Comparison of ENCODE assay signal across 1 cellular context in genomic region chr7:137747359-137748031, GRCh38.
TF ChIP-seq lines count a peak whose summit lies in the region.

No MANE protein-coding gene starts in this region.

TF ChIP-seq in GM23338, 12 proteins besides CTCF, POLR2A, EP300 and RAD21:
- TF ChIP-seq, protein P1, sequence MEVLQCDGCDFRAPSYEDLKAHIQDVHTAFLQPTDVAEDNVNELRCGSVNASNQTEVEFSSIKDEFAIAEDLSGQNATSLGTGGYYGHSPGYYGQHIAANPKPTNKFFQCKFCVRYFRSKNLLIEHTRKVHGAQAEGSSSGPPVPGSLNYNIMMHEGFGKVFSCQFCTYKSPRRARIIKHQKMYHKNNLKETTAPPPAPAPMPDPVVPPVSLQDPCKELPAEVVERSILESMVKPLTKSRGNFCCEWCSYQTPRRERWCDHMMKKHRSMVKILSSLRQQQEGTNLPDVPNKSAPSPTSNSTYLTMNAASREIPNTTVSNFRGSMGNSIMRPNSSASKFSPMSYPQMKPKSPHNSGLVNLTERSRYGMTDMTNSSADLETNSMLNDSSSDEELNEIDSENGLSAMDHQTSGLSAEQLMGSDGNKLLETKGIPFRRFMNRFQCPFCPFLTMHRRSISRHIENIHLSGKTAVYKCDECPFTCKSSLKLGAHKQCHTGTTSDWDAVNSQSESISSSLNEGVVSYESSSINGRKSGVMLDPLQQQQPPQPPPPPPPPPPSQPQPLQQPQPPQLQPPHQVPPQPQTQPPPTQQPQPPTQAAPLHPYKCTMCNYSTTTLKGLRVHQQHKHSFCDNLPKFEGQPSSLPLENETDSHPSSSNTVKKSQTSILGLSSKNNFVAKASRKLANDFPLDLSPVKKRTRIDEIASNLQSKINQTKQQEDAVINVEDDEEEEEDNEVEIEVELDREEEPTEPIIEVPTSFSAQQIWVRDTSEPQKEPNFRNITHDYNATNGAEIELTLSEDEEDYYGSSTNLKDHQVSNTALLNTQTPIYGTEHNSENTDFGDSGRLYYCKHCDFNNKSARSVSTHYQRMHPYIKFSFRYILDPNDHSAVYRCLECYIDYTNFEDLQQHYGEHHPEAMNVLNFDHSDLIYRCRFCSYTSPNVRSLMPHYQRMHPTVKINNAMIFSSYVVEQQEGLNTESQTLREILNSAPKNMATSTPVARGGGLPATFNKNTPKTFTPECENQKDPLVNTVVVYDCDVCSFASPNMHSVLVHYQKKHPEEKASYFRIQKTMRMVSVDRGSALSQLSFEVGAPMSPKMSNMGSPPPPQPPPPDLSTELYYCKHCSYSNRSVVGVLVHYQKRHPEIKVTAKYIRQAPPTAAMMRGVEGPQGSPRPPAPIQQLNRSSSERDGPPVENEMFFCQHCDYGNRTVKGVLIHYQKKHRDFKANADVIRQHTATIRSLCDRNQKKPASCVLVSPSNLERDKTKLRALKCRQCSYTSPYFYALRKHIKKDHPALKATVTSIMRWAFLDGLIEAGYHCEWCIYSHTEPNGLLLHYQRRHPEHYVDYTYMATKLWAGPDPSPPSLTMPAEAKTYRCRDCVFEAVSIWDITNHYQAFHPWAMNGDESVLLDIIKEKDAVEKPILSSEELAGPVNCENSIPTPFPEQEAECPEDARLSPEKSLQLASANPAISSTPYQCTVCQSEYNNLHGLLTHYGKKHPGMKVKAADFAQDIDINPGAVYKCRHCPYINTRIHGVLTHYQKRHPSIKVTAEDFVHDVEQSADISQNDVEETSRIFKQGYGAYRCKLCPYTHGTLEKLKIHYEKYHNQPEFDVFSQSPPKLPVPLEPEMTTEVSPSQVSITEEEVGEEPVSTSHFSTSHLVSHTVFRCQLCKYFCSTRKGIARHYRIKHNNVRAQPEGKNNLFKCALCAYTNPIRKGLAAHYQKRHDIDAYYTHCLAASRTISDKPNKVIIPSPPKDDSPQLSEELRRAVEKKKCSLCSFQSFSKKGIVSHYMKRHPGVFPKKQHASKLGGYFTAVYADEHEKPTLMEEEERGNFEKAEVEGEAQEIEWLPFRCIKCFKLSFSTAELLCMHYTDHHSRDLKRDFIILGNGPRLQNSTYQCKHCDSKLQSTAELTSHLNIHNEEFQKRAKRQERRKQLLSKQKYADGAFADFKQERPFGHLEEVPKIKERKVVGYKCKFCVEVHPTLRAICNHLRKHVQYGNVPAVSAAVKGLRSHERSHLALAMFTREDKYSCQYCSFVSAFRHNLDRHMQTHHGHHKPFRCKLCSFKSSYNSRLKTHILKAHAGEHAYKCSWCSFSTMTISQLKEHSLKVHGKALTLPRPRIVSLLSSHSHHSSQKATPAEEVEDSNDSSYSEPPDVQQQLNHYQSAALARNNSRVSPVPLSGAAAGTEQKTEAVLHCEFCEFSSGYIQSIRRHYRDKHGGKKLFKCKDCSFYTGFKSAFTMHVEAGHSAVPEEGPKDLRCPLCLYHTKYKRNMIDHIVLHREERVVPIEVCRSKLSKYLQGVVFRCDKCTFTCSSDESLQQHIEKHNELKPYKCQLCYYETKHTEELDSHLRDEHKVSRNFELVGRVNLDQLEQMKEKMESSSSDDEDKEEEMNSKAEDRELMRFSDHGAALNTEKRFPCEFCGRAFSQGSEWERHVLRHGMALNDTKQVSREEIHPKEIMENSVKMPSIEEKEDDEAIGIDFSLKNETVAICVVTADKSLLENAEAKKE (CRISPR knock-in tag; IDR thresholded peaks at IDR 0.05) = peak; percentile 88
- peak; percentile 66; the same call in 1 of the 2 replicates for TF ChIP-seq NANOG (IDR thresholded peaks at IDR 0.05; ENCODE audit: borderline replicate concordance)
- TF ChIP-seq CREB1 (CRISPR knock-in tag; IDR thresholded peaks at IDR 0.05; ENCODE audit: low read depth) = no peak
